Comparison of ENCODE assay signal across 1 cellular context in the genomic region with DNA sequence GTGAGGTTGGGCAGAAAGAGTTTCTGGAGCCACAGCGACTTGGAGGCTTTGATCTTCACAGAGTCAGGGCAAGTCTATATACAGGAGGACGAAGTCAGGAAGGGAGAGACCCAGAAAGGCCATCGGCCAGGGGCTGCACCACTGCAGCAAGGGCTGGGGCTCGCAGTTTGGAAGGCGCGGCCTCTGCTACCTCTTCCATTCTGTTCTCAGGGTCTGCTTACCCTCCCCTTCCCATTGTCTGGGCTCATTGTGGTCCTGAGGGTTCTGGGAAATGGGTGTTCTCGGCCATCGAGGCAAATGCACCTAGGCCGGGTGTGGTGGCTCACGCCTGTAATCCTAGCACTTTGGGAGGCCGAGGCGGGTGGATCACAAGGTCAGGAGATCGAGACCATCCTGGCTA.
TF ChIP-seq lines count a peak whose summit lies in the region.

No MANE protein-coding gene starts in this region.

TF ChIP-seq in IMR-90, 13 proteins besides CTCF, POLR2A, EP300 and RAD21:
- TF ChIP-seq FOS (IDR thresholded peaks at IDR 0.05; ENCODE audit: low read depth, low read length): no peak
- no peak for TF ChIP-seq ELK1 (IDR thresholded peaks at IDR 0.05; ENCODE audit: borderline replicate concordance, low read depth, low read length)
- TF ChIP-seq, protein P1, sequence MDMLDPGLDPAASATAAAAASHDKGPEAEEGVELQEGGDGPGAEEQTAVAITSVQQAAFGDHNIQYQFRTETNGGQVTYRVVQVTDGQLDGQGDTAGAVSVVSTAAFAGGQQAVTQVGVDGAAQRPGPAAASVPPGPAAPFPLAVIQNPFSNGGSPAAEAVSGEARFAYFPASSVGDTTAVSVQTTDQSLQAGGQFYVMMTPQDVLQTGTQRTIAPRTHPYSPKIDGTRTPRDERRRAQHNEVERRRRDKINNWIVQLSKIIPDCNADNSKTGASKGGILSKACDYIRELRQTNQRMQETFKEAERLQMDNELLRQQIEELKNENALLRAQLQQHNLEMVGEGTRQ (IDR thresholded peaks at IDR 0.05; ENCODE audit: low read depth, low read length): no peak
- no peak for TF ChIP-seq RCOR1 (IDR thresholded peaks at IDR 0.05; ENCODE audit: insufficient replicate concordance, low read length)
